9 cellular contexts compared by ENCODE assay signal in the genomic region with DNA sequence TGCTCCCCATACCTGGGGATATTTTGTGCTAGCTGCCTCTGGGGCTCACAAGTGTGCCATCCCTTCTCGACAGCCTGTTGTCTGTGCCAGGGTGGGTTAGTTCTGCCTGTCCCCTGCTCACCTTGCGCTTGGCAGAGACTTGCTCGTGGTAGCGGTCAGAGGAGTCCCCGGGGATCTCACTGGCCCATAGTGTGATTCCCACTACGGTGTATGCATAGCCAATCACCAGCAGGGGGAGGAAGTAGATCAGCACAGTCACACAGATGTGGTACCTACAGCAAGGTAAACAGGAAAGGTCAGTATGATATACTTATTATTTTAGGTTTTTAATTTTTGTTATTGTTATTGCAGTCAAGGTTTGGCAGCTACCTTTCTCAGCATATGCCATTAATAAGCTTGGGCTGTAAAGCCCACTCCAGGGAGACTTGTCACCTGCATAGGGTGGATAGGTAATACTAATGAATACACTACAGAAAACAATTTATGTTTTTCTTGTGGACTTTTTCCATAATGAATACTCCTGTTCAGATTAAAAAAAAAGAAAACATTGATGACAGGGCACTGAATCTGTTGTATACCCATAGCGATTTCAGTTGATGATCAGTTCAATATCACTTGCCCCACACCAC.
A peak's percentile ranks its signal among the peaks of the same experiment; 100 is the strongest.
DNase-seq lines count a peak whose midpoint lies in the region; ATAC-seq and TF ChIP-seq lines count a peak whose summit lies in the region.
"Had no signal": no experiment of that assay in that cellular context is flagged by ENCODE, and none has a peak within 500 bp of the region (broad histone marks: within the 10 kb centered on the region; RNA-seq: fewer than 3 reads in every experiment).

No MANE protein-coding gene starts in this region.

- no peaks in the 10 kb centered on the region for H3K4me1 Mint-ChIP-seq in activated naive CD4-positive, alpha-beta T cell treated with anti-CD3 and anti-CD28 coated beads for 36 hours (ENCODE audit: low read depth)

- DNase-seq in activated naive CD4-positive, alpha-beta T cell treated with anti-CD3 and anti-CD28 coated beads for 36 hours, result peak; percentile 22
- no peak for DNase-seq in activated naive CD4-positive, alpha-beta T cell (lab: John Stamatoyannopoulos, UW)
- DNase-seq in HT-29 (ENCODE audit: low spot score), result peak; percentile 60
- no peak for DNase-seq in RWPE2 (ENCODE audit: low spot score)
- DNase-seq in foreskin keratinocyte, result peak in 1 of 2 donors; percentile 35
- no peak for DNase-seq in tibial artery
- no peak for DNase-seq in GOT3 (lab: John Stamatoyannopoulos, UW)

- H3K4me3 ChIP-seq in RWPE2 (ENCODE audit: severe bottlenecking) (no peak overlapping the region), tibial artery (no peak overlapping the region)

- no peak overlapping the region for H3K27ac Mint-ChIP-seq in activated naive CD4-positive, alpha-beta T cell treated with anti-CD3 and anti-CD28 coated beads for 36 hours

- H3K4me1 ChIP-seq in RWPE2 (ENCODE audit: insufficient read depth, poor library complexity, severe bottlenecking) (no peaks in the 10 kb centered on the region), foreskin keratinocyte (no peaks in the 10 kb centered on the region), tibial artery (peaks cover 0 to 7% (median under 1%) of the 10 kb centered on the region in 4 donors)

- ATAC-seq in GM21528 (IDR thresholded peaks at IDR 0.05; ENCODE audit: low FRiP score, unreplicated experiment), result peak; percentile 65
- peak; percentile 98 for ATAC-seq in RWPE2 (ENCODE audit: low read depth)
- ATAC-seq in foreskin keratinocyte, result peak; percentile 93

- H3K4me3 Mint-ChIP-seq in activated naive CD4-positive, alpha-beta T cell treated with anti-CD3 and anti-CD28 coated beads for 36 hours, result no peak overlapping the region

- H3K9me3 ChIP-seq in RWPE2 (ENCODE audit: severe bottlenecking), result no peaks in the 10 kb centered on the region
- no peaks in the 10 kb centered on the region for H3K9me3 ChIP-seq in tibial artery

- H3K36me3 ChIP-seq in RWPE2 (ENCODE audit: low read depth) (no peaks in the 10 kb centered on the region), tibial artery (no peaks in the 10 kb centered on the region)

- CTCF ChIA-PET in activated naive CD4-positive, alpha-beta T cell treated with anti-CD3 and anti-CD28 coated beads for 36 hours (lab: Charles Lee), result interaction anchor here (1.9 kb wide), 1 partner anchor 12 kb away, joined by 7 read pairs; no protein-coding TSS in a partner anchor

- H3K36me3 Mint-ChIP-seq in activated naive CD4-positive, alpha-beta T cell treated with anti-CD3 and anti-CD28 coated beads for 36 hours (ENCODE audit: low read depth), result no peaks in the 10 kb centered on the region

- no peaks in the 10 kb centered on the region for H3K27me3 Mint-ChIP-seq in activated naive CD4-positive, alpha-beta T cell treated with anti-CD3 and anti-CD28 coated beads for 36 hours (ENCODE audit: low read depth)

- H3K27ac ChIP-seq in RWPE2 (ENCODE audit: poor library complexity, severe bottlenecking), result no peak overlapping the region
- no peak overlapping the region for H3K27ac ChIP-seq in foreskin keratinocyte
- no peak overlapping the region for H3K27ac ChIP-seq in tibial artery
- H3K27ac ChIP-seq: epithelial cell of prostate had no signal

- H3K27me3 ChIP-seq in RWPE2 (ENCODE audit: insufficient read depth, poor library complexity, severe bottlenecking), result no peaks in the 10 kb centered on the region
- no peaks in the 10 kb centered on the region for H3K27me3 ChIP-seq in foreskin keratinocyte
- no peaks in the 10 kb centered on the region for H3K27me3 ChIP-seq in tibial artery

- intact Hi-C loops in activated naive CD4-positive, alpha-beta T cell treated with anti-CD3 and anti-CD28 coated beads for 36 hours (cut with micrococcal nuclease), result loop anchor here (1.0 to 5.0 kb wide), 2 partner anchors 136 to 351 kb away; no protein-coding TSS in a partner anchor
- intact Hi-C loops in tibial artery (cut with DNase I; ENCODE audit: low total_unique reads), result no loop called here

- peak; percentile 77 for TF ChIP-seq CTCF in RWPE2 (IDR thresholded peaks at IDR 0.05; ENCODE audit: poor library complexity, severe bottlenecking)
- TF ChIP-seq CTCF in foreskin keratinocyte (conservative IDR thresholded peaks at IDR 0.05), result peak; percentile 74
- peak; percentile 17 to 21 for TF ChIP-seq CTCF in tibial artery (IDR thresholded peaks at IDR 0.05)

- no peaks in the 10 kb centered on the region for H3K9me3 Mint-ChIP-seq in activated naive CD4-positive, alpha-beta T cell treated with anti-CD3 and anti-CD28 coated beads for 36 hours

Comparison
In these comparisons a context has a peak if more than half of its experiments do, and no peak if none do; other contexts are left out.
1. DNase-seq: peak in activated naive CD4-positive, alpha-beta T cell treated with anti-CD3 and anti-CD28 coated beads for 36 hours (single experiment) and HT-29 (single experiment); none in activated naive CD4-positive, alpha-beta T cell (0 of 4), RWPE2 (single experiment), tibial artery (0 of 2) and GOT3 (single experiment).
2. CTCF ChIP-seq: peak in every context shown above with its lines; median percentile 77 in RWPE2; 74 in foreskin keratinocyte; 19 in tibial artery.
3. Peak in every context shown above with its lines, with median percentiles within 50 percentile points of each other: ATAC-seq.